ENCODE assay signal across 7 cellular contexts in the genomic region with DNA sequence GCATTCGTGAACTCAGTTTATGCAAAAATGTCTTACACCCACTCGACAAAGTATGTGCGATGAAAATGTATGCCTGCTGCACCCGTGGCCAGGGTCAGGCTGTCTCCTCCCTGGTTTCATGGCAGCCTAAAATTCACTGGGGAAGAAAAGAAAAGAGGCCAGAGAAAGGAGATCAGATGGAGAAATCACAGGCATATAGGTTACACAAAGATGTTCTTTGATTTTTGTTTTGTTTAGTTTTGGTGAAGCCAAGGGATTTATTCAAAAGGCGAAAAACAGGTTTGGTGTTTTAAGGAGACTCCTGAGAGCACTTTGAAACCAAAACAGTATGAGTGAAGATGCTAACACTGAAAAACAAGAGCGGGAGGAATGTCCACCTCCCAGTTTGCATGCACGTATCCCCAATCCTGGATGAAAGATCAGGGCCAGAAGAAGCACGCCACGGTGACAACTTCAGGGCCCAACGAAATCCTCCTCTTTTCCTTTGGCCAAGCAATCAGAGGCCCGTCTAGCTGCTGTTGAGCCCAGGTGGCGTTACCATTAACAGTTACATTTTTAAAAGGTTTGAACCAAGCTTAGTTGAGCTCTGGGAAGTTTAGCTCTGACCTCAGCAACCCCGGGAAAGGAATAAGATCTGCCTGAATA. TPM values are rescaled to one million over a fixed set of nuclear protein-coding genes. Genes with fewer than 3 reads are reported as not detected.
DNase-seq lines count a peak whose midpoint lies in the region; ATAC-seq and TF ChIP-seq lines count a peak whose summit lies in the region.

No MANE protein-coding gene starts in this region.

- peak overlapping the region; percentile 90 for H3K27ac ChIP-seq in ectodermal cell (ENCODE audit: insufficient read depth, low read depth, low read length, poor library complexity, severe bottlenecking)
- peak overlapping the region; percentile 27 for H3K27ac ChIP-seq in osteoblast (ENCODE audit: low read depth, low read length)

- H3K36me3 ChIP-seq in ectodermal cell (ENCODE audit: control insufficient read depth, insufficient read depth, low read length) (no peaks in the 10 kb centered on the region), osteoblast (ENCODE audit: insufficient read depth, low read length) (no peaks in the 10 kb centered on the region)

- peaks cover 21% of the 10 kb centered on the region for H3K79me2 ChIP-seq in osteoblast (ENCODE audit: insufficient read depth, low read length)

- DNase-seq in GM12865 (ENCODE audit: low read depth) (peak; percentile 8), NCI-H2227 (lab: John Stamatoyannopoulos, UW; ENCODE audit: unreplicated experiment) (peak; percentile 30), osteoblast (ENCODE audit: insufficient read length, low spot score, missing footprints) (no peak), posterior cingulate gyrus (no peak)

- peaks cover 3% of the 10 kb centered on the region for H4K20me1 ChIP-seq in osteoblast (ENCODE audit: insufficient read depth, low read length)

- ATAC-seq in GM18907 (IDR thresholded peaks at IDR 0.05; ENCODE audit: unreplicated experiment) (no peak), HG02571 (IDR thresholded peaks at IDR 0.05; ENCODE audit: unreplicated experiment) (no peak)

- no peaks in the 10 kb centered on the region for H3K9me3 ChIP-seq in ectodermal cell (ENCODE audit: control insufficient read depth, low read length)
- no peaks in the 10 kb centered on the region for H3K9me3 ChIP-seq in osteoblast (ENCODE audit: low read depth, low read length)

- H3K4me3 ChIP-seq in GM12865 (ENCODE audit: low read depth, low read length) (peak overlapping the region; percentile 96), ectodermal cell (ENCODE audit: insufficient read depth, low read depth, low read length) (peak overlapping the region; percentile 54), osteoblast (ENCODE audit: insufficient read depth, low read length) (peak overlapping the region; percentile 76)

- TF ChIP-seq CTCF in GM12865 (IDR thresholded peaks at IDR 0.05; ENCODE audit: insufficient read depth, low read depth, low read length, missing control alignments) (no peak), osteoblast (IDR thresholded peaks at IDR 0.05; ENCODE audit: extremely low read depth, low read depth, low read length) (no peak)

- H2AFZ ChIP-seq in osteoblast (ENCODE audit: low read length): peak overlapping the region; percentile 93

- no peaks in the 10 kb centered on the region for H3K27me3 ChIP-seq in ectodermal cell (ENCODE audit: control insufficient read depth, insufficient read depth, low read length, poor library complexity, severe bottlenecking)
- no peaks in the 10 kb centered on the region for H3K27me3 ChIP-seq in osteoblast (ENCODE audit: insufficient read depth, low read length)

- WGBS in ectodermal cell, 2 experiments: 39 to 44% methylated on average over 13 of the region's 13 CpGs

- H3K4me1 ChIP-seq in ectodermal cell (ENCODE audit: control insufficient read depth, insufficient read depth, low read length): peaks cover 6% of the 10 kb centered on the region
- H3K4me1 ChIP-seq in osteoblast (ENCODE audit: insufficient read depth, low read length): peaks cover 24% of the 10 kb centered on the region

- H3K4me2 ChIP-seq in osteoblast (ENCODE audit: insufficient read depth, low read length): peak overlapping the region; percentile 91

- intact Hi-C loops in posterior cingulate gyrus (cut with DNase I): no loop called here

RNA-seq across cellular contexts. Expression of gene SSX2IP, which starts 1.0 kb away (rescaled TPM):
- polyA plus RNA-seq in ectodermal cell (2013, experiment 1 of 4): 24.6 TPM
- 26.2 TPM for polyA plus RNA-seq in ectodermal cell (2013, experiment 2 of 4)
- 19.3 TPM for polyA plus RNA-seq in ectodermal cell (2013, experiment 3 of 4)
- polyA plus RNA-seq in ectodermal cell (2013, experiment 4 of 4): 22.4 TPM
- total RNA-seq in osteoblast: 10.9 TPM in 2 replicates

Comparison
In these comparisons a context has a peak if more than half of its experiments do, and no peak if none do; other contexts are left out.
1. DNase-seq: peak in GM12865 (single experiment) and NCI-H2227 (single experiment); none in osteoblast (single experiment) and posterior cingulate gyrus (0 of 10).
2. Peak in every context shown above with its lines, with median percentiles within 50 percentile points of each other: H3K4me3 ChIP-seq.